In the genomic region with DNA sequence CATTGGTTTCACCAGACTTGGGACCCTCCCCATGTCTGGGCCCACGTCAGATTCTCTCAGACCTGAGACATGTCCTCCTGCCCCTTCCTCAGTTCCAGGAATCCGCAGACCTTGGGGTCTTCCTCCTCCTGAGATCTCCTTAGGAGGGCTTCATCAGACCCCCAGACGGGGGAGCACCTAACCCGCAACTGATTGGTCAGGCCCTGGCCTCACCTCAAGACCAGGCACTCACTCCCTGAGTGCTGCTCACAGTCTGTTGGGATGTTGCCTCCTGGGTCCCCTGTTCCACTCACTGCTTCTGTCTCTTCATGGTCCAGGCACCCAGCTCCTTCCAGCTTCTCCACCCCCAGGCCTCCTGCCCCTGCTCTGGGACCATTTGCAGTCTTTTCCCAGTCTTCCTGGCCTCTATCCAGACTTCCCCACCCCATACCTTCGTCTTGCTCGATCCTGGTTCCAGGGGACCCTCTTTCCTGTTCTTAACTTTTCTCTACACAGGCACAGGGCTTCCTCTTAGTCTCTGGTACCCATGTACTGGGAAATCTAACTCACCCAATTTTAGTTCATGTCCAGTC, we compare ENCODE assay signal across 8 cellular contexts. TPM values are rescaled to one million over a fixed set of nuclear protein-coding genes. Genes with fewer than 3 reads are reported as not detected.
A peak's percentile ranks its signal among the peaks of the same experiment; 100 is the strongest.
DNase-seq lines count a peak whose midpoint lies in the region; ATAC-seq, FAIRE-seq and TF ChIP-seq lines count a peak whose summit lies in the region.

No MANE protein-coding gene starts in this region.

- H3K36me3 ChIP-seq in adrenal gland (replicated peaks in 1 of 2) = no peaks in the 10 kb centered on the region
- H3K36me3 ChIP-seq in HepG2 (replicated peaks in 1 of 2; ENCODE audit: control insufficient read depth in 1 of 2, insufficient read depth in 2 of 2, low read length in 2 of 2) = 0 out of 5 replicates have a peak, but pooled peaks cover 0 to 1% of the 10 kb centered on the region in 2 experiments
- peaks cover 0 to 11% (median 0%) of the 10 kb centered on the region in 3 donors for H3K36me3 ChIP-seq in tibial nerve

- FAIRE-seq in HepG2 (lab: Jason Lieb, UNC) = no peak

- H3K36me3 Mint-ChIP-seq in activated naive CD4-positive, alpha-beta T cell treated with anti-CD3 and anti-CD28 coated beads for 36 hours (ENCODE audit: low read depth) = peaks cover 2% of the 10 kb centered on the region

- peak overlapping the region; percentile 72 for H3K27ac Mint-ChIP-seq in activated naive CD4-positive, alpha-beta T cell treated with anti-CD3 and anti-CD28 coated beads for 36 hours

- H3K4me3 ChIP-seq in adrenal gland (peak overlapping the region; percentile 43 to 98 (median 56)), HepG2 (replicated peaks in 1 of 3; ENCODE audit: insufficient read depth in 1 of 3, low read depth in 2 of 3, low read length in 3 of 3) (peak overlapping the region; percentile 73 to 89 (median 89)), tibial nerve (peak overlapping the region; percentile 82 to 94 (median 86))

- no peaks in the 10 kb centered on the region for H3K9me3 Mint-ChIP-seq in activated naive CD4-positive, alpha-beta T cell treated with anti-CD3 and anti-CD28 coated beads for 36 hours

- peak overlapping the region; percentile 81 for H3K9ac ChIP-seq in HepG2 (ENCODE audit: insufficient read depth, low read depth, low read length)

- peaks cover 21% of the 10 kb centered on the region for H3K79me2 ChIP-seq in HepG2 (ENCODE audit: insufficient read depth, low read length)

- ATAC-seq in HepG2 = peak; percentile 11; the same call in 1 of the 3 replicates
- no peak for ATAC-seq in HG03378 (IDR thresholded peaks at IDR 0.05; ENCODE audit: unreplicated experiment)
- ATAC-seq in HG03135 (IDR thresholded peaks at IDR 0.05; ENCODE audit: unreplicated experiment) = no peak

- peak overlapping the region; percentile 81 for H3K4me2 ChIP-seq in HepG2 (ENCODE audit: low read depth, low read length)

- CTCF ChIA-PET in activated naive CD4-positive, alpha-beta T cell treated with anti-CD3 and anti-CD28 coated beads for 36 hours (lab: Charles Lee) = interaction anchor here (0.8 kb wide), 1 partner anchor 11 kb away, joined by 3 read pairs; no protein-coding TSS in a partner anchor
- CTCF ChIA-PET in HepG2 (lab: Yijun Ruan, JAX; ENCODE audit: low intra/inter-chr PET ratio, low total read pairs) = no interaction called here

- peak; percentile 8 for DNase-seq in activated naive CD4-positive, alpha-beta T cell treated with anti-CD3 and anti-CD28 coated beads for 36 hours
- DNase-seq in activated naive CD4-positive, alpha-beta T cell treated with Interleukin-2 at 50 U/mL for 16 hours = no peak
- DNase-seq in adrenal gland (no peak), HepG2 (ENCODE audit: low spot score) (no peak), tibial nerve (ENCODE audit: low spot score in 2 of 2) (no peak), medulla oblongata (ENCODE audit: extremely low spot score) (no peak)

- TF ChIP-seq POLR2A in adrenal gland (IDR thresholded peaks at IDR 0.05) (no peak), HepG2 (IDR thresholded peaks at IDR 0.05; ENCODE audit: insufficient read depth in 1 of 2, low read depth in 2 of 2, low read length in 2 of 2) (no peak), tibial nerve (IDR thresholded peaks at IDR 0.05) (no peak)

- in situ Hi-C loops in HepG2 (cut with HindIII; ENCODE audit: extremely low pct_ligation_motif_present, low pct_unique_long_range_greater_than_20kb) = no loop called here

- H3K9me3 ChIP-seq in adrenal gland (replicated peaks in 1 of 3) = no peaks in the 10 kb centered on the region
- no peaks in the 10 kb centered on the region for H3K9me3 ChIP-seq in HepG2 (ENCODE audit: low read length)
- H3K9me3 ChIP-seq in tibial nerve = no peaks in the 10 kb centered on the region

- no peaks in the 10 kb centered on the region for H3K27me3 Mint-ChIP-seq in activated naive CD4-positive, alpha-beta T cell treated with anti-CD3 and anti-CD28 coated beads for 36 hours (ENCODE audit: low read depth)

- H3K27me3 ChIP-seq in adrenal gland (no peaks in the 10 kb centered on the region), HepG2 (ENCODE audit: control insufficient read depth in 1 of 2, insufficient read depth in 2 of 2, low read length in 2 of 2) (no peaks in the 10 kb centered on the region; a peak in 1 of 5 replicates), tibial nerve (no peaks in the 10 kb centered on the region)

- POLR2A ChIA-PET in HepG2 (lab: Yijun Ruan, JAX) = no interaction called here

- peaks cover 40% of the 10 kb centered on the region for H3K4me1 Mint-ChIP-seq in activated naive CD4-positive, alpha-beta T cell treated with anti-CD3 and anti-CD28 coated beads for 36 hours (ENCODE audit: low read depth)

- BruUV-seq in HepG2 (replicated peaks; lab: Mats Ljungman, UMichigan) = no TSS peak

- WGBS in adrenal gland, 4 donors = 36 to 39% (median 37%) methylated on average over 4 to 6 of the region's 6 CpGs
- WGBS in HepG2 (ENCODE audit: low lambda C conversion rate) = 25% methylated on average over 4 of the region's 6 CpGs
- 19 to 22% methylated on average over 6 of the region's 6 CpGs for WGBS in tibial nerve, 2 donors

- H2AFZ ChIP-seq in HepG2 (ENCODE audit: low read length) = no peak overlapping the region

- no peak for TF ChIP-seq RAD21 in HepG2 (CRISPR knock-in tag; IDR thresholded peaks at IDR 0.05)

- peak overlapping the region; percentile 85 for H3K4me3 Mint-ChIP-seq in activated naive CD4-positive, alpha-beta T cell treated with anti-CD3 and anti-CD28 coated beads for 36 hours

- H3K27ac ChIP-seq in adrenal gland (no peak overlapping the region), HepG2 (ENCODE audit: extremely low read length, insufficient read depth, low read length) (peak overlapping the region; percentile 55), tibial nerve (peak overlapping the region in 3 of 4 donors; percentile 63 to 87 (median 82))

- no peaks in the 10 kb centered on the region; the same call in 1 of the 2 replicates for H4K20me1 ChIP-seq in HepG2 (ENCODE audit: insufficient read depth, low read length)

- intact Hi-C loops in activated naive CD4-positive, alpha-beta T cell treated with anti-CD3 and anti-CD28 coated beads for 36 hours (cut with micrococcal nuclease) = no loop called here
- intact Hi-C loops in adrenal gland (cut with DNase I) (no loop called here), HepG2 (cut with micrococcal nuclease; ENCODE audit: unreplicated experiment) (no loop called here)

- TF ChIP-seq EP300 in HepG2 (IDR thresholded peaks at IDR 0.05; ENCODE audit: low read depth in 2 of 2, low read length in 2 of 2) (no peak), HepG2 (CRISPR knock-in tag; IDR thresholded peaks at IDR 0.05; ENCODE audit: borderline replicate concordance) (no peak), tibial nerve (IDR thresholded peaks at IDR 0.05) (no peak)

- H3K4me1 ChIP-seq in adrenal gland (replicated peaks in 1 of 2) = peaks cover 27 to 58% of the 10 kb centered on the region in 2 donors
- peaks cover 60% of the 10 kb centered on the region for H3K4me1 ChIP-seq in HepG2 (ENCODE audit: insufficient read depth, low read length)
- peaks cover 0 to 43% (median 25%) of the 10 kb centered on the region in 4 donors for H3K4me1 ChIP-seq in tibial nerve

- TF ChIP-seq CTCF in adrenal gland (IDR thresholded peaks at IDR 0.05) (no peak), HepG2 (CRISPR knock-in tag; IDR thresholded peaks at IDR 0.05) (peak; percentile 39), tibial nerve (IDR thresholded peaks at IDR 0.05) (no peak)

RNA-seq across cellular contexts. Expression of a gene that starts 1.2 kb away (rescaled TPM):
- 1 to 10 TPM; 5.2 to 6.0 TPM for total RNA-seq in activated naive CD4-positive, alpha-beta T cell treated with anti-CD3 and anti-CD28 coated beads for 36 hours
- 10 to 100 TPM in 5 of 8 donors, 1 to 10 TPM in 3; 6.3 to 16.7 (median 11.7) TPM for total RNA-seq in adrenal gland
- 10 to 100 TPM in 1 of 3 donors, 1 to 10 TPM in 2; 4.2 to 10.5 (median 4.3) TPM for polyA plus RNA-seq in adrenal gland
- 4.3 and 5.5 TPM in 2 replicates for total RNA-seq in HepG2 (2016; rRNA removed; fragmentation: Illumina TruSeq; extraction: Trizol)
- total RNA-seq in HepG2 (2016; cell fraction: cytosol; rRNA removed; fragmentation: Illumina TruSeq; extraction: Trizol; ENCODE audit: low read depth) = 2.5 and 4.3 TPM in 2 replicates
- total RNA-seq in HepG2 (2016; cell fraction: insoluble cytoplasmic fraction; rRNA removed; fragmentation: Illumina TruSeq; extraction: Trizol) = 4.4 and 4.8 TPM in 2 replicates
- total RNA-seq in HepG2 (2016; cell fraction: membrane; rRNA removed; fragmentation: Illumina TruSeq; extraction: Trizol) = 6.5 and 7.9 TPM in 2 replicates
- 2.7 and 3.1 TPM in 2 replicates for total RNA-seq in HepG2 (2016; cell fraction: nucleus; rRNA removed; fragmentation: Illumina TruSeq; extraction: Trizol)
- 4.7 and 6.1 TPM in 2 replicates for polyA plus RNA-seq in HepG2 (2011; rRNA removed)
- polyA plus RNA-seq in HepG2 (2011; cell fraction: cytosol; rRNA removed) = 2.8 and 3.4 TPM in 2 replicates
- 4.1 and 4.6 TPM in 2 replicates for polyA plus RNA-seq in HepG2 (2011; cell fraction: nucleus; rRNA removed)
- polyA plus RNA-seq in HepG2 (2012) = 8.4 and 8.9 TPM in 2 replicates
- polyA plus RNA-seq in HepG2 (2016; cell fraction: cytosol; fragmentation: Illumina TruSeq; extraction: Trizol; ENCODE audit: low read depth) = 7.0 and 8.5 TPM in 2 replicates
- polyA plus RNA-seq in HepG2 (2016; cell fraction: insoluble cytoplasmic fraction; fragmentation: Illumina TruSeq; extraction: Trizol; ENCODE audit: low read depth) = 5.8 and 6.7 TPM in 2 replicates
- 7.0 and 8.2 TPM in 2 replicates for polyA plus RNA-seq in HepG2 (2016; cell fraction: membrane; fragmentation: Illumina TruSeq; extraction: Trizol; ENCODE audit: low read depth)
- polyA plus RNA-seq in HepG2 (2016; cell fraction: nucleus; fragmentation: Illumina TruSeq; extraction: Trizol; ENCODE audit: insufficient read depth, low read depth) = 4.4 and 6.0 TPM in 2 replicates
- polyA minus RNA-seq in HepG2 (2011; rRNA and poly(A)+ RNA removed; ENCODE audit: low replicate concordance) = 8.2 and 20.5 TPM in 2 replicates
- 3.7 and 4.2 TPM in 2 replicates for polyA minus RNA-seq in HepG2 (2011; cell fraction: cytosol; rRNA and poly(A)+ RNA removed)
- 6.4 and 10.4 TPM in 2 replicates for polyA minus RNA-seq in HepG2 (2011; cell fraction: nucleus; rRNA and poly(A)+ RNA removed)
- 10 to 100 TPM; 13.2 to 19.4 (median 16.0) TPM for total RNA-seq in tibial nerve

RNA-seq across cellular contexts. Expression of a gene that starts 1.4 kb away (rescaled TPM):
- 10 to 100 TPM; 24.7 to 25.7 TPM for total RNA-seq in activated naive CD4-positive, alpha-beta T cell treated with anti-CD3 and anti-CD28 coated beads for 36 hours
- total RNA-seq in adrenal gland (10 to 100 TPM; 32.5 to 68.6 (median 40.7) TPM), HepG2 (2016; rRNA removed; fragmentation: Illumina TruSeq; extraction: Trizol) (14.2 and 15.0 TPM in 2 replicates), tibial nerve (10 to 100 TPM; 24.0 to 43.7 (median 35.5) TPM)
- polyA plus RNA-seq in adrenal gland (10 to 100 TPM; 48.9 to 57.8 (median 51.2) TPM), HepG2 (2011; rRNA removed) (16.0 and 16.5 TPM in 2 replicates)
- total RNA-seq in HepG2 (2016; cell fraction: cytosol; rRNA removed; fragmentation: Illumina TruSeq; extraction: Trizol; ENCODE audit: low read depth) = 8.8 and 12.0 TPM in 2 replicates
- 14.9 and 18.9 TPM in 2 replicates for total RNA-seq in HepG2 (2016; cell fraction: insoluble cytoplasmic fraction; rRNA removed; fragmentation: Illumina TruSeq; extraction: Trizol)
- 9.7 and 14.4 TPM in 2 replicates for total RNA-seq in HepG2 (2016; cell fraction: membrane; rRNA removed; fragmentation: Illumina TruSeq; extraction: Trizol)
- 12.8 and 14.7 TPM in 2 replicates for total RNA-seq in HepG2 (2016; cell fraction: nucleus; rRNA removed; fragmentation: Illumina TruSeq; extraction: Trizol)
- 8.0 and 9.7 TPM in 2 replicates for polyA plus RNA-seq in HepG2 (2011; cell fraction: cytosol; rRNA removed)
- 46.6 and 61.0 TPM in 2 replicates for polyA plus RNA-seq in HepG2 (2011; cell fraction: nucleus; rRNA removed)
- polyA plus RNA-seq in HepG2 (2012) = 10.3 and 10.4 TPM in 2 replicates
- polyA plus RNA-seq in HepG2 (2016; cell fraction: cytosol; fragmentation: Illumina TruSeq; extraction: Trizol; ENCODE audit: low read depth) = 8.0 and 11.6 TPM in 2 replicates
- polyA plus RNA-seq in HepG2 (2016; cell fraction: insoluble cytoplasmic fraction; fragmentation: Illumina TruSeq; extraction: Trizol; ENCODE audit: low read depth) = 19.2 and 26.7 TPM in 2 replicates
- 11.3 and 19.5 TPM in 2 replicates for polyA plus RNA-seq in HepG2 (2016; cell fraction: membrane; fragmentation: Illumina TruSeq; extraction: Trizol; ENCODE audit: low read depth)
- 37.0 and 37.2 TPM in 2 replicates for polyA plus RNA-seq in HepG2 (2016; cell fraction: nucleus; fragmentation: Illumina TruSeq; extraction: Trizol; ENCODE audit: insufficient read depth, low read depth)
- polyA minus RNA-seq in HepG2 (2011; rRNA and poly(A)+ RNA removed; ENCODE audit: low replicate concordance) = 18.0 and 28.2 TPM in 2 replicates
- 7.1 and 8.4 TPM in 2 replicates for polyA minus RNA-seq in HepG2 (2011; cell fraction: cytosol; rRNA and poly(A)+ RNA removed)
- polyA minus RNA-seq in HepG2 (2011; cell fraction: nucleus; rRNA and poly(A)+ RNA removed) = 23.1 and 28.8 TPM in 2 replicates

RNA-seq across cellular contexts. Expression of a gene that starts 47.4 kb away (rescaled TPM):
- total RNA-seq in activated naive CD4-positive, alpha-beta T cell treated with anti-CD3 and anti-CD28 coated beads for 36 hours = 10 to 100 TPM; 38.4 to 38.7 TPM
- total RNA-seq in adrenal gland = 10 to 100 TPM; 34.9 to 81.4 (median 43.5) TPM
- polyA plus RNA-seq in adrenal gland = 10 to 100 TPM; 17.1 to 97.1 (median 69.0) TPM
- 23.0 and 26.6 TPM in 2 replicates for total RNA-seq in HepG2 (2016; rRNA removed; fragmentation: Illumina TruSeq; extraction: Trizol)
- total RNA-seq in HepG2 (2016; cell fraction: cytosol; rRNA removed; fragmentation: Illumina TruSeq; extraction: Trizol; ENCODE audit: low read depth) = 34.5 and 35.0 TPM in 2 replicates
- total RNA-seq in HepG2 (2016; cell fraction: insoluble cytoplasmic fraction; rRNA removed; fragmentation: Illumina TruSeq; extraction: Trizol) = 19.6 and 31.0 TPM in 2 replicates
- total RNA-seq in HepG2 (2016; cell fraction: membrane; rRNA removed; fragmentation: Illumina TruSeq; extraction: Trizol) = 18.9 and 21.9 TPM in 2 replicates
- total RNA-seq in HepG2 (2016; cell fraction: nucleus; rRNA removed; fragmentation: Illumina TruSeq; extraction: Trizol) = 27.8 and 29.3 TPM in 2 replicates
- polyA plus RNA-seq in HepG2 (2011; rRNA removed) = 20.1 and 24.9 TPM in 2 replicates
- 16.7 and 20.6 TPM in 2 replicates for polyA plus RNA-seq in HepG2 (2011; cell fraction: cytosol; rRNA removed)
- 78.3 and 80.8 TPM in 2 replicates for polyA plus RNA-seq in HepG2 (2011; cell fraction: nucleus; rRNA removed)
- polyA plus RNA-seq in HepG2 (2012) = 18.5 and 21.7 TPM in 2 replicates
- 7.5 and 8.3 TPM in 2 replicates for polyA plus RNA-seq in HepG2 (2016; cell fraction: cytosol; fragmentation: Illumina TruSeq; extraction: Trizol; ENCODE audit: low read depth)
- 19.2 and 22.3 TPM in 2 replicates for polyA plus RNA-seq in HepG2 (2016; cell fraction: insoluble cytoplasmic fraction; fragmentation: Illumina TruSeq; extraction: Trizol; ENCODE audit: low read depth)
- polyA plus RNA-seq in HepG2 (2016; cell fraction: membrane; fragmentation: Illumina TruSeq; extraction: Trizol; ENCODE audit: low read depth) = 10.0 and 11.1 TPM in 2 replicates
- 47.8 and 50.0 TPM in 2 replicates for polyA plus RNA-seq in HepG2 (2016; cell fraction: nucleus; fragmentation: Illumina TruSeq; extraction: Trizol; ENCODE audit: insufficient read depth, low read depth)
- polyA minus RNA-seq in HepG2 (2011; rRNA and poly(A)+ RNA removed; ENCODE audit: low replicate concordance) = 43.9 and 69.9 TPM in 2 replicates
- 10.0 and 13.9 TPM in 2 replicates for polyA minus RNA-seq in HepG2 (2011; cell fraction: cytosol; rRNA and poly(A)+ RNA removed)
- 46.6 and 47.5 TPM in 2 replicates for polyA minus RNA-seq in HepG2 (2011; cell fraction: nucleus; rRNA and poly(A)+ RNA removed)
- total RNA-seq in tibial nerve = 10 to 100 TPM; 29.5 to 55.1 (median 43.3) TPM

Comparison
In these comparisons a context has a peak if more than half of its experiments do, and no peak if none do; other contexts are left out.
1. H3K27ac ChIP-seq: peak in HepG2 (single experiment) and tibial nerve (3 of 4); none in adrenal gland (0 of 5).
2. Peak in every context shown above with its lines, with median percentiles within 50 percentile points of each other: H3K4me3 ChIP-seq.